21 cellular contexts compared by ENCODE assay signal in the genomic region with DNA sequence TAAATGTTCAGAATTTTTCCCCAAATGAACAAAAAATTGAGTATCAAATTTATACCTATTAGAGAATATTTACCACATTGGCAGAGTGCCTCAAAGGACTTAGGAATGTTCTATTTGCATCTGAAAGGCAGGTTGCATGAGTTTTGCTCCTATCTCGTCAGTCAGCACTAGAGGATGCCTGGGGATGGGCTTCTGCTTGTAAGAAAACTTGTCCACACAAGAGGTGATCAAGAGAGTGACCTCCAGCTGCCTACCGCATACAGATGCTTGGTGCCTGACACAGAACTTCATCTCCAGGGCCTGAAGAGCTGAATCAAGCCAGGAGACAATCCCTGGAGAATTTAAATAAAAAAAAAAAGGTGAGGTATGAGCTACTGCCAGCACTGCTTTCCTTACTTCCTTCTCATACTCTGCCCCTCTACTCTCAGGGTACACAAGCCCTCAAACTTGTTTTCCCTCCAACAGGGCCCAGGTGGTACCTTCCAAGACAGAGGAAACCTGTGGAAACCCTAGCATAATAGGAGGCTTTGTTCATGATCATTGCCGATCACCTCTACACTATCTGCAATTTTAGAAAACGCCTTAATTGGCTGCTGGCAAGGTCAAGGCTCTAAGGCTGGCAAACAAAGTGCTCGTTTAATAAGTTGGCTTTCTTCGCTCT.
"Had no signal": no experiment of that assay in that cellular context is flagged by ENCODE, and none has a peak within 500 bp of the region (broad histone marks: within the 10 kb centered on the region; RNA-seq: fewer than 3 reads in every experiment).

No MANE protein-coding gene starts in this region.

- FAIRE-seq: small intestine, urothelium cell line had no signal

- H2AFZ ChIP-seq: hepatocyte had no signal

- H3K9me3 ChIP-seq: mucosa of descending colon, stomach, transverse colon had no signal

- H3K27ac ChIP-seq: hepatocyte, stomach, transverse colon, WERI-Rb-1 had no signal

- H3K36me3 ChIP-seq: cardiac muscle cell, stomach, transverse colon, WERI-Rb-1 had no signal

- H3K4me2 ChIP-seq: hepatocyte had no signal

- DNase-seq: activated CD4-positive, alpha-beta T cell treated with anti-CD3 and anti-CD28 coated beads for 1 hour; activated naive CD4-positive, alpha-beta T cell treated with Interleukin-2 at 50 U/mL for 16 hours; activated naive CD8-positive, alpha-beta T cell treated with anti-CD3 and anti-CD28 coated beads, Interleukin-2, amount 10 ng/mL, durations not matched to agents 7 days and 5 days; activated T-cell treated with anti-CD3 and anti-CD28 coated beads, Interleukin-2, amount 50 U/mL, for 24 hours; amygdala; cortex of kidney; erythroblast; foreskin melanocyte; islet precursor cell; left colon; mucosa of descending colon; naive B cell; occipital lobe; small intestine; stimulated activated CD4-positive, alpha-beta T cell treated with anti-CD3 and anti-CD28 coated beads, Interleukin-15, amount 100 ng/mL, for 24 hours; stomach; transverse colon; WERI-Rb-1 had no signal

- H3K4me1 ChIP-seq: stomach had no signal

- H3K79me2 ChIP-seq: hepatocyte had no signal

- H3K27me3 ChIP-seq: cardiac muscle cell, hepatocyte, stomach, transverse colon had no signal

- H3K4me3 ChIP-seq: cardiac muscle cell, hepatocyte, mucosa of descending colon, stomach, transverse colon had no signal
